2 cellular contexts compared by ENCODE assay signal in the genomic region with DNA sequence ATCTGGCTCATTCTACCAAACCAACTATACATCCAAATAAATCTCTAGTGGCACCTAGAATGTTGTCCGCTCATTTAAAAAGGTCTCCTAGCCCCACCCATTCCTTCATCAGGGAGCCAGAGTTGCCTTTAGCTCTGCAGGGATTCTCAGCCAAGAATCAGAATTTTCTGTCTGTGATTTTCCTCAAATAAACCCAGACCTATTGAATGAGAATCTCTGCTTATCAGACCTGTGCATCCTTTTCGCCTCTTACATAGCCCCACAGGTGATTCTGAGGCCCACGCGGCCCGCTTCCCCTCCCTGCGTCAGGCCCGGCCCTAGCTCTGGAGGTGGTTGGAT.
TF ChIP-seq lines count a peak whose summit lies in the region.

No MANE protein-coding gene starts in this region.

TF ChIP-seq in A549, 52 proteins besides CTCF, POLR2A, EP300 and RAD21 (continued from another document):
- TF ChIP-seq HEYL (CRISPR knock-in tag; IDR thresholded peaks at IDR 0.05): no peak
- no peak for TF ChIP-seq KDM1A (IDR thresholded peaks at IDR 0.05; ENCODE audit: low read depth)
- no peak for TF ChIP-seq JUN (IDR thresholded peaks at IDR 0.05)
- TF ChIP-seq NFE2L2 (conservative IDR thresholded peaks at IDR 0.05; ENCODE audit: low read length): no peak
- no peak for TF ChIP-seq EHF (CRISPR knock-in tag; IDR thresholded peaks at IDR 0.05)
- TF ChIP-seq FOSL2 (IDR thresholded peaks at IDR 0.05): no peak
- TF ChIP-seq FOSL2 (CRISPR knock-in tag; IDR thresholded peaks at IDR 0.05): no peak
- TF ChIP-seq TFCP2L1 (CRISPR knock-in tag; IDR thresholded peaks at IDR 0.05): no peak

TF ChIP-seq in GM23338, 12 proteins besides CTCF, POLR2A, EP300 and RAD21:
- TF ChIP-seq, protein P1, sequence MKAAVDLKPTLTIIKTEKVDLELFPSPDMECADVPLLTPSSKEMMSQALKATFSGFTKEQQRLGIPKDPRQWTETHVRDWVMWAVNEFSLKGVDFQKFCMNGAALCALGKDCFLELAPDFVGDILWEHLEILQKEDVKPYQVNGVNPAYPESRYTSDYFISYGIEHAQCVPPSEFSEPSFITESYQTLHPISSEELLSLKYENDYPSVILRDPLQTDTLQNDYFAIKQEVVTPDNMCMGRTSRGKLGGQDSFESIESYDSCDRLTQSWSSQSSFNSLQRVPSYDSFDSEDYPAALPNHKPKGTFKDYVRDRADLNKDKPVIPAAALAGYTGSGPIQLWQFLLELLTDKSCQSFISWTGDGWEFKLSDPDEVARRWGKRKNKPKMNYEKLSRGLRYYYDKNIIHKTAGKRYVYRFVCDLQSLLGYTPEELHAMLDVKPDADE (IDR thresholded peaks at IDR 0.05): no peak
- TF ChIP-seq EZH2 (IDR thresholded peaks at IDR 0.05; ENCODE audit: low read depth, unreplicated experiment): no peak
- no peak for TF ChIP-seq STAT1 (IDR thresholded peaks at IDR 0.05; ENCODE audit: unreplicated experiment)
- TF ChIP-seq POLR2AphosphoS5 (IDR thresholded peaks at IDR 0.05; ENCODE audit: low read depth): no peak
- TF ChIP-seq, protein P2, sequence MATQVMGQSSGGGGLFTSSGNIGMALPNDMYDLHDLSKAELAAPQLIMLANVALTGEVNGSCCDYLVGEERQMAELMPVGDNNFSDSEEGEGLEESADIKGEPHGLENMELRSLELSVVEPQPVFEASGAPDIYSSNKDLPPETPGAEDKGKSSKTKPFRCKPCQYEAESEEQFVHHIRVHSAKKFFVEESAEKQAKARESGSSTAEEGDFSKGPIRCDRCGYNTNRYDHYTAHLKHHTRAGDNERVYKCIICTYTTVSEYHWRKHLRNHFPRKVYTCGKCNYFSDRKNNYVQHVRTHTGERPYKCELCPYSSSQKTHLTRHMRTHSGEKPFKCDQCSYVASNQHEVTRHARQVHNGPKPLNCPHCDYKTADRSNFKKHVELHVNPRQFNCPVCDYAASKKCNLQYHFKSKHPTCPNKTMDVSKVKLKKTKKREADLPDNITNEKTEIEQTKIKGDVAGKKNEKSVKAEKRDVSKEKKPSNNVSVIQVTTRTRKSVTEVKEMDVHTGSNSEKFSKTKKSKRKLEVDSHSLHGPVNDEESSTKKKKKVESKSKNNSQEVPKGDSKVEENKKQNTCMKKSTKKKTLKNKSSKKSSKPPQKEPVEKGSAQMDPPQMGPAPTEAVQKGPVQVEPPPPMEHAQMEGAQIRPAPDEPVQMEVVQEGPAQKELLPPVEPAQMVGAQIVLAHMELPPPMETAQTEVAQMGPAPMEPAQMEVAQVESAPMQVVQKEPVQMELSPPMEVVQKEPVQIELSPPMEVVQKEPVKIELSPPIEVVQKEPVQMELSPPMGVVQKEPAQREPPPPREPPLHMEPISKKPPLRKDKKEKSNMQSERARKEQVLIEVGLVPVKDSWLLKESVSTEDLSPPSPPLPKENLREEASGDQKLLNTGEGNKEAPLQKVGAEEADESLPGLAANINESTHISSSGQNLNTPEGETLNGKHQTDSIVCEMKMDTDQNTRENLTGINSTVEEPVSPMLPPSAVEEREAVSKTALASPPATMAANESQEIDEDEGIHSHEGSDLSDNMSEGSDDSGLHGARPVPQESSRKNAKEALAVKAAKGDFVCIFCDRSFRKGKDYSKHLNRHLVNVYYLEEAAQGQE (IDR thresholded peaks at IDR 0.05; ENCODE audit: unreplicated experiment): no peak
- no peak for TF ChIP-seq JUNB (IDR thresholded peaks at IDR 0.05; ENCODE audit: unreplicated experiment)
- no peak for TF ChIP-seq EZH2phosphoT487 (IDR thresholded peaks at IDR 0.05; ENCODE audit: unreplicated experiment)
- no peak for TF ChIP-seq NANOG (IDR thresholded peaks at IDR 0.05; ENCODE audit: borderline replicate concordance)
- no peak for TF ChIP-seq ZNF114 (CRISPR knock-in tag; IDR thresholded peaks at IDR 0.05)
- no peak for TF ChIP-seq ZNF331 (CRISPR knock-in tag; IDR thresholded peaks at IDR 0.05; ENCODE audit: low read depth)
- TF ChIP-seq CREB1 (CRISPR knock-in tag; IDR thresholded peaks at IDR 0.05; ENCODE audit: low read depth): no peak
- TF ChIP-seq, protein P3, sequence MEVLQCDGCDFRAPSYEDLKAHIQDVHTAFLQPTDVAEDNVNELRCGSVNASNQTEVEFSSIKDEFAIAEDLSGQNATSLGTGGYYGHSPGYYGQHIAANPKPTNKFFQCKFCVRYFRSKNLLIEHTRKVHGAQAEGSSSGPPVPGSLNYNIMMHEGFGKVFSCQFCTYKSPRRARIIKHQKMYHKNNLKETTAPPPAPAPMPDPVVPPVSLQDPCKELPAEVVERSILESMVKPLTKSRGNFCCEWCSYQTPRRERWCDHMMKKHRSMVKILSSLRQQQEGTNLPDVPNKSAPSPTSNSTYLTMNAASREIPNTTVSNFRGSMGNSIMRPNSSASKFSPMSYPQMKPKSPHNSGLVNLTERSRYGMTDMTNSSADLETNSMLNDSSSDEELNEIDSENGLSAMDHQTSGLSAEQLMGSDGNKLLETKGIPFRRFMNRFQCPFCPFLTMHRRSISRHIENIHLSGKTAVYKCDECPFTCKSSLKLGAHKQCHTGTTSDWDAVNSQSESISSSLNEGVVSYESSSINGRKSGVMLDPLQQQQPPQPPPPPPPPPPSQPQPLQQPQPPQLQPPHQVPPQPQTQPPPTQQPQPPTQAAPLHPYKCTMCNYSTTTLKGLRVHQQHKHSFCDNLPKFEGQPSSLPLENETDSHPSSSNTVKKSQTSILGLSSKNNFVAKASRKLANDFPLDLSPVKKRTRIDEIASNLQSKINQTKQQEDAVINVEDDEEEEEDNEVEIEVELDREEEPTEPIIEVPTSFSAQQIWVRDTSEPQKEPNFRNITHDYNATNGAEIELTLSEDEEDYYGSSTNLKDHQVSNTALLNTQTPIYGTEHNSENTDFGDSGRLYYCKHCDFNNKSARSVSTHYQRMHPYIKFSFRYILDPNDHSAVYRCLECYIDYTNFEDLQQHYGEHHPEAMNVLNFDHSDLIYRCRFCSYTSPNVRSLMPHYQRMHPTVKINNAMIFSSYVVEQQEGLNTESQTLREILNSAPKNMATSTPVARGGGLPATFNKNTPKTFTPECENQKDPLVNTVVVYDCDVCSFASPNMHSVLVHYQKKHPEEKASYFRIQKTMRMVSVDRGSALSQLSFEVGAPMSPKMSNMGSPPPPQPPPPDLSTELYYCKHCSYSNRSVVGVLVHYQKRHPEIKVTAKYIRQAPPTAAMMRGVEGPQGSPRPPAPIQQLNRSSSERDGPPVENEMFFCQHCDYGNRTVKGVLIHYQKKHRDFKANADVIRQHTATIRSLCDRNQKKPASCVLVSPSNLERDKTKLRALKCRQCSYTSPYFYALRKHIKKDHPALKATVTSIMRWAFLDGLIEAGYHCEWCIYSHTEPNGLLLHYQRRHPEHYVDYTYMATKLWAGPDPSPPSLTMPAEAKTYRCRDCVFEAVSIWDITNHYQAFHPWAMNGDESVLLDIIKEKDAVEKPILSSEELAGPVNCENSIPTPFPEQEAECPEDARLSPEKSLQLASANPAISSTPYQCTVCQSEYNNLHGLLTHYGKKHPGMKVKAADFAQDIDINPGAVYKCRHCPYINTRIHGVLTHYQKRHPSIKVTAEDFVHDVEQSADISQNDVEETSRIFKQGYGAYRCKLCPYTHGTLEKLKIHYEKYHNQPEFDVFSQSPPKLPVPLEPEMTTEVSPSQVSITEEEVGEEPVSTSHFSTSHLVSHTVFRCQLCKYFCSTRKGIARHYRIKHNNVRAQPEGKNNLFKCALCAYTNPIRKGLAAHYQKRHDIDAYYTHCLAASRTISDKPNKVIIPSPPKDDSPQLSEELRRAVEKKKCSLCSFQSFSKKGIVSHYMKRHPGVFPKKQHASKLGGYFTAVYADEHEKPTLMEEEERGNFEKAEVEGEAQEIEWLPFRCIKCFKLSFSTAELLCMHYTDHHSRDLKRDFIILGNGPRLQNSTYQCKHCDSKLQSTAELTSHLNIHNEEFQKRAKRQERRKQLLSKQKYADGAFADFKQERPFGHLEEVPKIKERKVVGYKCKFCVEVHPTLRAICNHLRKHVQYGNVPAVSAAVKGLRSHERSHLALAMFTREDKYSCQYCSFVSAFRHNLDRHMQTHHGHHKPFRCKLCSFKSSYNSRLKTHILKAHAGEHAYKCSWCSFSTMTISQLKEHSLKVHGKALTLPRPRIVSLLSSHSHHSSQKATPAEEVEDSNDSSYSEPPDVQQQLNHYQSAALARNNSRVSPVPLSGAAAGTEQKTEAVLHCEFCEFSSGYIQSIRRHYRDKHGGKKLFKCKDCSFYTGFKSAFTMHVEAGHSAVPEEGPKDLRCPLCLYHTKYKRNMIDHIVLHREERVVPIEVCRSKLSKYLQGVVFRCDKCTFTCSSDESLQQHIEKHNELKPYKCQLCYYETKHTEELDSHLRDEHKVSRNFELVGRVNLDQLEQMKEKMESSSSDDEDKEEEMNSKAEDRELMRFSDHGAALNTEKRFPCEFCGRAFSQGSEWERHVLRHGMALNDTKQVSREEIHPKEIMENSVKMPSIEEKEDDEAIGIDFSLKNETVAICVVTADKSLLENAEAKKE (CRISPR knock-in tag; IDR thresholded peaks at IDR 0.05): no peak
